ENCODE assay signal across 16 cellular contexts in the genomic region with DNA sequence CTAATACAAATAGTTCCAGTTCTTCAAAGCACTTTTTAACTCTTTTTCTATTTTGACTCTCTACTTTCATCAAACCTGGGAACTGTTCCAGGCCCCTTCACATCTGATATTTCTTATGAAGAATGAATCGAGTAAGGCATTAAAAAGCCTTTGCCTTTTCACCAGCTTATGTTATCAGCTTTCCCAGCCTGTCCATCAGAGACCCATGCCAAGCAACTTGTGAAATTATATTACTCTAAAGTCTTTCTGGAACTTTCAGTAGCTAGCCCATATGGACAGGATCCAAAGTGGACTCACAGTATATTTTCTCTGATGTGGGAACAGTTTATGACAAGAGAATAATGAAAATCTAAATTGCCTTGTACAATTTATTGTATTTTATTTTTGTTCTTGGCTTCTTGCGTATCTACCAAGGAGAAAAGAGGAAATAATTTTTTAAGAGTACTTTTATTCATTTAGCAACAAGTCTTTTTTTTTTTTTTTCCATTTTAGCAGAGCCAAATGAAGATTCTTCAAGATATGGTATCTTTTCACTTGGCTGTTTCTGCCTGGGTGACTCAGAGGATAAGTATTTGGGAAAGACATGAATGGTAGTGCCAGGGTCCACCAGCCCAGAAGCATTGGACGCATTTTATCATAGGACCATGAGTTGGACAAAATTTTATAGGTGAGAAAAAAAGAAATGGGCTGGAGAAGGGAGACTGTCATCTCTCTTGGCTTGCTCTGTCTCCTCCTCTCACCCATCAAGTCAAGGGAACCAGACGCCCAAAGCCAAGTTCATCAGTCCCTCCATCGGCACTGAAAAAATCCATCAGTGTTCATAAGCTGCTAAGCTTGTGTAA.
DNase-seq lines count a peak whose midpoint lies in the region; ATAC-seq and TF ChIP-seq lines count a peak whose summit lies in the region.
"Had no signal": no experiment of that assay in that cellular context is flagged by ENCODE, and none has a peak within 500 bp of the region (broad histone marks: within the 10 kb centered on the region; RNA-seq: fewer than 3 reads in every experiment).

No MANE protein-coding gene starts in this region.

- peak; percentile 7 for DNase-seq in M059J (ENCODE audit: low read depth)
- peak; percentile 70 for DNase-seq in fibroblast of pulmonary artery (ENCODE audit: low read depth)
- peak; percentile 98 for DNase-seq in retinal pigment epithelial cell (ENCODE audit: low read depth)
- no peak for DNase-seq in GM19238 (ENCODE audit: insufficient read length, low spot score)
- no peak for DNase-seq in NCI-H2196 treated with DMSO at 0.1 percent for 48 hours (lab: John Stamatoyannopoulos, UW; ENCODE audit: unreplicated experiment)
- DNase-seq: C1 segment of cervical spinal cord, HCEC 1CT, KG1, NCI-H187 treated with DMSO at 0.1 percent for 48 hours, NCI-H2171, NCI-H510A, RPMI8226, SJCRH30 had no signal

- TF ChIP-seq CTCF in fibroblast of pulmonary artery (IDR thresholded peaks at IDR 0.05; ENCODE audit: low read length, missing control alignments), result no peak
- no peak for TF ChIP-seq CTCF in retinal pigment epithelial cell (conservative IDR thresholded peaks at IDR 0.05; ENCODE audit: low read depth, low read length)

- H3K4me3 ChIP-seq in fibroblast of pulmonary artery (replicated peaks; ENCODE audit: low read depth, low read length), result no peak overlapping the region
- H3K4me3 ChIP-seq in retinal pigment epithelial cell (ENCODE audit: low read length), result no peak overlapping the region
- H3K4me3 ChIP-seq: SJCRH30 had no signal

- ATAC-seq in SK-N-SH treated with all-trans-retinoic acid at 6 μM for 48 hours (peak; percentile 76), GM21390 (IDR thresholded peaks at IDR 0.05; ENCODE audit: unreplicated experiment) (no peak), HG03280 (IDR thresholded peaks at IDR 0.05; ENCODE audit: unreplicated experiment) (no peak)

TF ChIP-seq in SK-N-SH treated with all-trans-retinoic acid at 6 μM for 48 hours, 23 proteins besides CTCF, POLR2A, EP300 and RAD21 (continues in another document):
- TF ChIP-seq, protein P1, sequence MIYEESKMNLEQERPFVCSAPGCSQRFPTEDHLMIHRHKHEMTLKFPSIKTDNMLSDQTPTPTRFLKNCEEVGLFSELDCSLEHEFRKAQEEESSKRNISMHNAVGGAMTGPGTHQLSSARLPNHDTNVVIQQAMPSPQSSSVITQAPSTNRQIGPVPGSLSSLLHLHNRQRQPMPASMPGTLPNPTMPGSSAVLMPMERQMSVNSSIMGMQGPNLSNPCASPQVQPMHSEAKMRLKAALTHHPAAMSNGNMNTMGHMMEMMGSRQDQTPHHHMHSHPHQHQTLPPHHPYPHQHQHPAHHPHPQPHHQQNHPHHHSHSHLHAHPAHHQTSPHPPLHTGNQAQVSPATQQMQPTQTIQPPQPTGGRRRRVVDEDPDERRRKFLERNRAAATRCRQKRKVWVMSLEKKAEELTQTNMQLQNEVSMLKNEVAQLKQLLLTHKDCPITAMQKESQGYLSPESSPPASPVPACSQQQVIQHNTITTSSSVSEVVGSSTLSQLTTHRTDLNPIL (CRISPR knock-in tag; IDR thresholded peaks at IDR 0.05; ENCODE audit: low read depth), result peak; percentile 63; the same call in 1 of the 2 replicates
- TF ChIP-seq ISL1 (CRISPR knock-in tag; IDR thresholded peaks at IDR 0.05), result peak; percentile 98
- TF ChIP-seq BACH2 (CRISPR knock-in tag; IDR thresholded peaks at IDR 0.05; ENCODE audit: borderline replicate concordance), result no peak
- TF ChIP-seq ZFP30 (CRISPR knock-in tag; IDR thresholded peaks at IDR 0.05), result no peak
- TF ChIP-seq GLIS3 (CRISPR knock-in tag; IDR thresholded peaks at IDR 0.05), result 0 out of 2 replicates have a peak, but pooled peaks have one; percentile 18
- no peak for TF ChIP-seq CSRNP3 (CRISPR knock-in tag; IDR thresholded peaks at IDR 0.05)
- TF ChIP-seq TSHZ2 (CRISPR knock-in tag; IDR thresholded peaks at IDR 0.05), result peak; percentile 73; the same call in 1 of the 2 replicates
- TF ChIP-seq ARNTL (CRISPR knock-in tag; IDR thresholded peaks at IDR 0.05; ENCODE audit: borderline replicate concordance, low read depth), result no peak
- no peak for TF ChIP-seq ZNF565 (CRISPR knock-in tag; conservative IDR thresholded peaks at IDR 0.05; ENCODE audit: low read depth)
- TF ChIP-seq POU6F1 (CRISPR knock-in tag; IDR thresholded peaks at IDR 0.05; ENCODE audit: borderline replicate concordance, low read depth), result peak; percentile 34; the same call in 1 of the 2 replicates
- TF ChIP-seq TCF4 (CRISPR knock-in tag; IDR thresholded peaks at IDR 0.05; ENCODE audit: borderline replicate concordance), result peak; percentile 57; the same call in 1 of the 2 replicates
- TF ChIP-seq ZC3H10 (CRISPR knock-in tag; IDR thresholded peaks at IDR 0.05), result no peak
- TF ChIP-seq CSDC2 (CRISPR knock-in tag; IDR thresholded peaks at IDR 0.05), result peak; percentile 75
- no peak for TF ChIP-seq RARB (CRISPR knock-in tag; IDR thresholded peaks at IDR 0.05)
- TF ChIP-seq ZNF8 (CRISPR knock-in tag; IDR thresholded peaks at IDR 0.05), result no peak; the same call in 1 of the 2 replicates
- no peak; the same call in none of the 2 replicates for TF ChIP-seq SNAI2 (CRISPR knock-in tag; IDR thresholded peaks at IDR 0.05)
- no peak for TF ChIP-seq ZNF70 (CRISPR knock-in tag; IDR thresholded peaks at IDR 0.05)
- no peak for TF ChIP-seq PPARA (CRISPR knock-in tag; IDR thresholded peaks at IDR 0.05; ENCODE audit: borderline replicate concordance)
- no peak for TF ChIP-seq OSR1 (CRISPR knock-in tag; IDR thresholded peaks at IDR 0.05)
- no peak for TF ChIP-seq ZFP3 (CRISPR knock-in tag; IDR thresholded peaks at IDR 0.05)
- TF ChIP-seq PATZ1 (CRISPR knock-in tag; IDR thresholded peaks at IDR 0.05; ENCODE audit: borderline replicate concordance), result peak; percentile 79; the same call in 1 of the 2 replicates

Comparison
In these comparisons a context has a peak if more than half of its experiments do, and no peak if none do; other contexts are left out.
1. DNase-seq: peak in M059J (single experiment), fibroblast of pulmonary artery (single experiment) and retinal pigment epithelial cell (single experiment); none in GM19238 (single experiment) and NCI-H2196 treated with DMSO at 0.1 percent for 48 hours (single experiment).